29 cellular contexts compared by ENCODE assay signal in genomic region chr2:168135121-168135520, GRCh38.
"Had no signal": no experiment of that assay in that cellular context is flagged by ENCODE, and none has a peak within 500 bp of the region (broad histone marks: within the 10 kb centered on the region; RNA-seq: fewer than 3 reads in every experiment).

No MANE protein-coding gene starts in this region.

- H3K4me3 ChIP-seq: ascending aorta, coronary artery, left ventricle myocardium inferior, mucosa of descending colon, ovary, thoracic aorta, vagina had no signal

- H3K4me3 Mint-ChIP-seq: activated CD4-positive, alpha-beta memory T cell treated with anti-CD3 and anti-CD28 coated beads, Interleukin-2, amount 10 ng/mL, durations not matched to agents 7 days and 5 days; activated CD4-positive, alpha-beta T cell treated with anti-CD3 and anti-CD28 coated beads, Interleukin-2, amount 10 ng/mL, durations not matched to agents 7 days and 5 days; activated naive CD4-positive, alpha-beta T cell treated with anti-CD3 and anti-CD28 coated beads, Interleukin-2, amount 10 ng/mL, durations not matched to agents 7 days and 5 days; activated naive CD8-positive, alpha-beta T cell treated with anti-CD3 and anti-CD28 coated beads, Interleukin-2, amount 10 ng/mL, durations not matched to agents 7 days and 5 days; activated T-cell treated with anti-CD3 and anti-CD28 coated beads, Interleukin-2, amount 50 U/mL, for 24 hours; effector memory CD8-positive, alpha-beta T cell; natural killer cell treated with Interleukin-12 subunit alpha and Interleukin-12 subunit beta and Interleukin-15 and Interleukin-18, amount 100 ng/mL, for 72 hours; stimulated activated effector memory CD8-positive, alpha-beta T cell treated with anti-CD3 and anti-CD28 coated beads, Interleukin-12 subunit alpha, Interleukin-12 subunit beta, amount 100 ng/mL, for 72 hours; stimulated activated naive CD8-positive, alpha-beta T cell treated with anti-CD3 and anti-CD28 coated beads, Interleukin-15, Interleukin-2, amounts not matched to agents 100 ng/mL and 50 ng/mL, for 24 hours had no signal

- H3K36me3 ChIP-seq: left ventricle myocardium inferior, ovary had no signal

- DNase-seq: activated CD4-positive, alpha-beta memory T cell treated with anti-CD3 and anti-CD28 coated beads, Interleukin-2, amount 10 ng/mL, durations not matched to agents 7 days and 5 days; activated CD4-positive, alpha-beta T cell treated with anti-CD3 and anti-CD28 coated beads, Interleukin-2, amount 10 ng/mL, durations not matched to agents 7 days and 5 days; activated CD8-positive, alpha-beta memory T cell treated with anti-CD3 and anti-CD28 coated beads, Interleukin-2, amount 50 U/mL, for 48 hours; activated gamma-delta T cell; activated naive CD4-positive, alpha-beta T cell treated with anti-CD3 and anti-CD28 coated beads, Interleukin-2, amount 10 ng/mL, durations not matched to agents 7 days and 5 days; activated naive CD8-positive, alpha-beta T cell treated with anti-CD3 and anti-CD28 coated beads, Interleukin-2, amount 10 ng/mL, durations not matched to agents 7 days and 5 days; activated T-cell treated with anti-CD3 and anti-CD28 coated beads, Interleukin-2, amount 50 U/mL, for 24 hours; effector memory CD8-positive, alpha-beta T cell; foreskin melanocyte; left ventricle myocardium inferior; mucosa of descending colon; ovary; small intestine; stimulated activated CD4-positive, alpha-beta T cell treated with anti-CD3 and anti-CD28 coated beads, Interleukin-4, amount 100 ng/mL, for 24 hours; trophoblast cell had no signal

- FAIRE-seq: islet of Langerhans, small intestine, TTC549 had no signal

- H3K4me1 Mint-ChIP-seq: activated naive CD4-positive, alpha-beta T cell treated with anti-CD3 and anti-CD28 coated beads, Interleukin-2, amount 10 ng/mL, durations not matched to agents 7 days and 5 days had no signal

- H3K27ac Mint-ChIP-seq: activated CD4-positive, alpha-beta memory T cell treated with anti-CD3 and anti-CD28 coated beads, Interleukin-2, amount 10 ng/mL, durations not matched to agents 7 days and 5 days; activated CD4-positive, alpha-beta T cell treated with anti-CD3 and anti-CD28 coated beads, Interleukin-2, amount 10 ng/mL, durations not matched to agents 7 days and 5 days; activated naive CD4-positive, alpha-beta T cell treated with anti-CD3 and anti-CD28 coated beads, Interleukin-2, amount 10 ng/mL, durations not matched to agents 7 days and 5 days; activated naive CD8-positive, alpha-beta T cell treated with anti-CD3 and anti-CD28 coated beads, Interleukin-2, amount 10 ng/mL, durations not matched to agents 7 days and 5 days; activated T-cell treated with anti-CD3 and anti-CD28 coated beads, Interleukin-2, amount 50 U/mL, for 24 hours; effector memory CD8-positive, alpha-beta T cell; natural killer cell treated with Interleukin-12 subunit alpha and Interleukin-12 subunit beta and Interleukin-15 and Interleukin-18, amount 100 ng/mL, for 72 hours; progenitor cell of endocrine pancreas; stimulated activated effector memory CD8-positive, alpha-beta T cell treated with anti-CD3 and anti-CD28 coated beads, Interleukin-12 subunit alpha, Interleukin-12 subunit beta, amount 100 ng/mL, for 72 hours; stimulated activated naive CD8-positive, alpha-beta T cell treated with anti-CD3 and anti-CD28 coated beads, Interleukin-15, Interleukin-2, amounts not matched to agents 100 ng/mL and 50 ng/mL, for 24 hours had no signal

- H3K27me3 ChIP-seq: ascending aorta, ovary, vagina had no signal

- H3K27me3 Mint-ChIP-seq: activated CD4-positive, alpha-beta memory T cell treated with anti-CD3 and anti-CD28 coated beads, Interleukin-2, amount 10 ng/mL, durations not matched to agents 7 days and 5 days; activated CD4-positive, alpha-beta T cell treated with anti-CD3 and anti-CD28 coated beads, Interleukin-2, amount 10 ng/mL, durations not matched to agents 7 days and 5 days; activated naive CD4-positive, alpha-beta T cell treated with anti-CD3 and anti-CD28 coated beads, Interleukin-2, amount 10 ng/mL, durations not matched to agents 7 days and 5 days; activated naive CD8-positive, alpha-beta T cell treated with anti-CD3 and anti-CD28 coated beads, Interleukin-2, amount 10 ng/mL, durations not matched to agents 7 days and 5 days; activated T-cell treated with anti-CD3 and anti-CD28 coated beads, Interleukin-2, amount 50 U/mL, for 24 hours; brain; effector memory CD8-positive, alpha-beta T cell; natural killer cell treated with Interleukin-12 subunit alpha and Interleukin-12 subunit beta and Interleukin-15 and Interleukin-18, amount 100 ng/mL, for 72 hours; progenitor cell of endocrine pancreas; stimulated activated naive CD8-positive, alpha-beta T cell treated with anti-CD3 and anti-CD28 coated beads, Interleukin-15, Interleukin-2, amounts not matched to agents 100 ng/mL and 50 ng/mL, for 24 hours had no signal

- H3K9me3 ChIP-seq: ascending aorta, left ventricle myocardium inferior, mucosa of descending colon, ovary, thoracic aorta, vagina had no signal

- H3K4me1 ChIP-seq: ascending aorta, vagina had no signal

- H3K27ac ChIP-seq: ascending aorta, coronary artery, left ventricle myocardium inferior, ovary, thoracic aorta, vagina, VCaP had no signal

- H3K9me3 Mint-ChIP-seq: activated CD4-positive, alpha-beta memory T cell treated with anti-CD3 and anti-CD28 coated beads, Interleukin-2, amount 10 ng/mL, durations not matched to agents 7 days and 5 days; activated CD4-positive, alpha-beta T cell treated with anti-CD3 and anti-CD28 coated beads, Interleukin-2, amount 10 ng/mL, durations not matched to agents 7 days and 5 days; activated naive CD4-positive, alpha-beta T cell treated with anti-CD3 and anti-CD28 coated beads, Interleukin-2, amount 10 ng/mL, durations not matched to agents 7 days and 5 days; activated naive CD8-positive, alpha-beta T cell treated with anti-CD3 and anti-CD28 coated beads, Interleukin-2, amount 10 ng/mL, durations not matched to agents 7 days and 5 days; activated T-cell treated with anti-CD3 and anti-CD28 coated beads, Interleukin-2, amount 50 U/mL, for 24 hours; brain; effector memory CD8-positive, alpha-beta T cell; natural killer cell treated with Interleukin-12 subunit alpha and Interleukin-12 subunit beta and Interleukin-15 and Interleukin-18, amount 100 ng/mL, for 72 hours; stimulated activated effector memory CD8-positive, alpha-beta T cell treated with anti-CD3 and anti-CD28 coated beads, Interleukin-12 subunit alpha, Interleukin-12 subunit beta, amount 100 ng/mL, for 72 hours; stimulated activated naive CD8-positive, alpha-beta T cell treated with anti-CD3 and anti-CD28 coated beads, Interleukin-15, Interleukin-2, amounts not matched to agents 100 ng/mL and 50 ng/mL, for 24 hours had no signal

- ATAC-seq: activated CD4-positive, CD25-positive, alpha-beta regulatory T cell treated with anti-CD3 and anti-CD28 coated beads, Interleukin-2, amount 50 U/mL, for 24 hours; effector memory CD8-positive, alpha-beta T cell; mucosa of descending colon; natural killer cell treated with Interleukin-12 subunit alpha and Interleukin-12 subunit beta and Interleukin-15 and Interleukin-18, amount 100 ng/mL, for 72 hours; sciatic nerve; stimulated activated effector memory CD8-positive, alpha-beta T cell treated with anti-CD3 and anti-CD28 coated beads, Interleukin-12 subunit alpha, Interleukin-12 subunit beta, amount 100 ng/mL, for 72 hours had no signal
